ENCODE assay signal across 37 cellular contexts in genomic region chr11:60161107-60161506, GRCh38. TPM values are rescaled to one million over a fixed set of nuclear protein-coding genes. Genes with fewer than 3 reads are reported as not detected.
"Had no signal": no experiment of that assay in that cellular context is flagged by ENCODE, and none has a peak within 500 bp of the region (broad histone marks: within the 10 kb centered on the region; RNA-seq: fewer than 3 reads in every experiment).

No MANE protein-coding gene starts in this region.

- H3K4me1 ChIP-seq: ascending aorta, breast epithelium, colonic mucosa, esophagus squamous epithelium had no signal

- ATAC-seq: activated CD4-positive, CD25-positive, alpha-beta regulatory T cell treated with anti-CD3 and anti-CD28 coated beads, Interleukin-2, amount 50 U/mL, for 24 hours; activated CD8-positive, alpha-beta memory T cell treated with anti-CD3 and anti-CD28 coated beads, Interleukin-2, amount 10 ng/mL, durations not matched to agents 7 days and 5 days; activated CD8-positive, alpha-beta T cell treated with anti-CD3 and anti-CD28 coated beads, Interleukin-2, amount 10 ng/mL, durations not matched to agents 7 days and 5 days; activated naive CD4-positive, alpha-beta T cell treated with anti-CD3 and anti-CD28 coated beads, Interleukin-2, amount 50 U/mL, for 72 hours; T-helper 17 cell had no signal

- H3K27me3 ChIP-seq: ascending aorta, breast epithelium, cardiac muscle cell, colonic mucosa, esophagus squamous epithelium had no signal

- DNase-seq: activated B cell treated with CpG ODN at 0.5 μM for 24 hours; activated CD4-positive, alpha-beta T cell treated with anti-CD3 and anti-CD28 coated beads for 48 hours; activated CD4-positive, alpha-beta T cell treated with anti-CD3 and anti-CD28 coated beads, Interleukin-2, amount 50 U/mL, for 1 hour; activated CD4-positive, alpha-beta T cell treated with anti-CD3 and anti-CD28 coated beads, Interleukin-2, amount 50 U/mL, for 48 hours; activated CD8-positive, alpha-beta memory T cell treated with anti-CD3 and anti-CD28 coated beads, Interleukin-2, amount 10 ng/mL, durations not matched to agents 7 days and 5 days; activated CD8-positive, alpha-beta memory T cell treated with anti-CD3 and anti-CD28 coated beads, Interleukin-2, amount 50 U/mL, for 4 hours; activated CD8-positive, alpha-beta T cell treated with anti-CD3 and anti-CD28 coated beads, Interleukin-2, amount 10 ng/mL, durations not matched to agents 7 days and 5 days; activated gamma-delta T cell; activated naive CD4-positive, alpha-beta T cell; activated naive CD4-positive, alpha-beta T cell treated with anti-CD3 and anti-CD28 coated beads, Interleukin-2, amount 10 ng/mL, durations not matched to agents 7 days and 5 days; activated naive CD8-positive, alpha-beta T cell treated with anti-CD3 and anti-CD28 coated beads, Interleukin-2, amount 10 ng/mL, durations not matched to agents 7 days and 5 days; activated T-cell treated with anti-CD3 and anti-CD28 coated beads, Interleukin-2, amount 50 U/mL, for 1 hour; activated T-cell treated with anti-CD3 and anti-CD28 coated beads, Interleukin-2, amount 50 U/mL, for 48 hours; central memory CD4-positive, alpha-beta T cell; cerebellar nuclear complex; colonic mucosa; dorsolateral prefrontal cortex; effector memory CD4-positive, alpha-beta T cell; endodermal cell; esophagus squamous epithelium; SW 1271; T-helper 1 cell; T-helper 17 cell; T1000; WERI-Rb-1 had no signal

- H3K36me3 ChIP-seq: ascending aorta, breast epithelium, cardiac muscle cell, colonic mucosa, esophagus squamous epithelium, WERI-Rb-1 had no signal

- FAIRE-seq: frontal cortex had no signal

- H3K9me3 ChIP-seq: ascending aorta, breast epithelium, colonic mucosa, esophagus squamous epithelium had no signal

- H3K27ac ChIP-seq: ascending aorta, breast epithelium, cardiac muscle cell, colonic mucosa, dorsolateral prefrontal cortex, epithelial cell of prostate, esophagus squamous epithelium, WERI-Rb-1 had no signal

- H3K4me3 ChIP-seq: ascending aorta, breast epithelium, cardiac muscle cell, colonic mucosa, dorsolateral prefrontal cortex, esophagus squamous epithelium had no signal

RNA-seq across cellular contexts. Expression of gene MS4A6A, which starts 21.8 kb away (rescaled TPM):
- total RNA-seq: activated B cell treated with CpG ODN at 0.5 μM for 24 hours; activated CD8-positive, alpha-beta memory T cell treated with anti-CD3 and anti-CD28 coated beads for 36 hours; activated CD8-positive, alpha-beta memory T cell treated with anti-CD3 and anti-CD28 coated beads, Interleukin-2, amount 10 ng/mL, durations not matched to agents 7 days and 5 days; activated CD8-positive, alpha-beta T cell treated with anti-CD3 and anti-CD28 coated beads, Interleukin-2, amount 10 ng/mL, durations not matched to agents 7 days and 5 days; activated naive CD4-positive, alpha-beta T cell treated with anti-CD3 and anti-CD28 coated beads, Interleukin-2, amount 50 U/mL, for 72 hours; activated T-helper 1 cell treated with anti-CD3 and anti-CD28 coated beads, Interleukin-12 subunit alpha, Interleukin-12 subunit beta, Interleukin-2, Interleukin-4 antibody, amounts not matched to agents 30 ng/mL and 10 ng/mL and 1 ng/mL, durations not matched to agents 14 hours and 24 hours and 36 hours; activated T-helper 2 cell treated with anti-CD3 and anti-CD28 coated beads, Interferon-gamma antibody, Interleukin-2, Interleukin-4, amounts not matched to agents 10 μg/mL and 5 μg/mL and 100 μg/mL, durations not matched to agents 14 hours and 24 hours and 36 hours; endodermal cell; fibroblast of lung; fibroblast of villous mesenchyme had no signal
- polyA plus RNA-seq: cardiac muscle cell, fibroblast of lung had no signal
